In genomic region chr13:104779311-104779710, GRCh38 we compare ENCODE assay signal across 12 cellular contexts.
A peak's percentile ranks its signal among the peaks of the same experiment; 100 is the strongest.
DNase-seq lines count a peak whose midpoint lies in the region; ATAC-seq and TF ChIP-seq lines count a peak whose summit lies in the region.
"Had no signal": no experiment of that assay in that cellular context is flagged by ENCODE, and none has a peak within 500 bp of the region (broad histone marks: within the 10 kb centered on the region; RNA-seq: fewer than 3 reads in every experiment).

No MANE protein-coding gene starts in this region.

- H3K27ac ChIP-seq in HUES48 (ENCODE audit: low read depth, low read length) (peak overlapping the region; percentile 35), RWPE2 (ENCODE audit: poor library complexity, severe bottlenecking) (no peak overlapping the region), A673 (ENCODE audit: low read depth, low read length, poor library complexity, severe bottlenecking) (no peak overlapping the region)

- POLR2A ChIA-PET in A673 (lab: Charles Lee; ENCODE audit: low non-redundant PET): no interaction called here

- no peaks in the 10 kb centered on the region for H3K36me3 ChIP-seq in HUES48 (ENCODE audit: control insufficient read depth, insufficient read depth, low read length)
- H3K36me3 ChIP-seq in RWPE2 (ENCODE audit: low read depth): no peaks in the 10 kb centered on the region
- H3K36me3 ChIP-seq in A673 (ENCODE audit: insufficient read depth, low read length, poor library complexity, severe bottlenecking): no peaks in the 10 kb centered on the region

- H3K27me3 ChIP-seq in HUES48 (ENCODE audit: control insufficient read depth, insufficient read depth, low read length) (no peaks in the 10 kb centered on the region), RWPE2 (ENCODE audit: insufficient read depth, poor library complexity, severe bottlenecking) (no peaks in the 10 kb centered on the region), A673 (replicated peaks; ENCODE audit: insufficient read depth, low read depth, low read length, poor library complexity) (no peaks in the 10 kb centered on the region)

- H3K9ac ChIP-seq in HUES48 (ENCODE audit: low read depth, low read length): no peak overlapping the region

- intact Hi-C loops in A673 (cut with micrococcal nuclease; ENCODE audit: unreplicated experiment): loop anchor here (10.0 kb wide), 1 partner anchor 1755 kb away; the partner anchor contains the start of gene EFNB2

- DNase-seq in RWPE2 (ENCODE audit: low spot score) (no peak), fibroblast of gingiva (ENCODE audit: low read depth) (peak; percentile 3), non-pigmented ciliary epithelial cell (ENCODE audit: low read depth) (peak; percentile 28), A673 (ENCODE audit: low spot score) (no peak)
- DNase-seq: activated effector memory CD4-positive, alpha-beta T cell treated with Interleukin-2 at 50 U/mL for 16 hours; GOT3; left colon; NCI-H1092 treated with DMSO at 0.1 percent for 48 hours; trophoblast cell had no signal

- ATAC-seq in RWPE2 (ENCODE audit: low read depth) (peak; percentile 58; the same call in 1 of the 3 replicates), GM19455 (IDR thresholded peaks at IDR 0.05; ENCODE audit: unreplicated experiment) (no peak), GM21367 (IDR thresholded peaks at IDR 0.05; ENCODE audit: unreplicated experiment) (no peak)
- ATAC-seq: left colon had no signal

- CTCF ChIA-PET in A673 (lab: Charles Lee): no interaction called here

- H3K4me1 ChIP-seq in HUES48 (ENCODE audit: control insufficient read depth, insufficient read depth, low read length): peaks cover 17% of the 10 kb centered on the region
- no peaks in the 10 kb centered on the region for H3K4me1 ChIP-seq in RWPE2 (ENCODE audit: insufficient read depth, poor library complexity, severe bottlenecking)
- H3K4me1 ChIP-seq in A673 (ENCODE audit: insufficient read depth, low read length, poor library complexity, severe bottlenecking): no peaks in the 10 kb centered on the region

- no peaks in the 10 kb centered on the region for H3K9me3 ChIP-seq in HUES48 (ENCODE audit: control insufficient read depth, insufficient read depth, low read length)
- no peaks in the 10 kb centered on the region for H3K9me3 ChIP-seq in RWPE2 (ENCODE audit: severe bottlenecking)
- no peaks in the 10 kb centered on the region for H3K9me3 ChIP-seq in A673 (ENCODE audit: low read depth, low read length, poor library complexity, severe bottlenecking)

- TF ChIP-seq CTCF in RWPE2 (IDR thresholded peaks at IDR 0.05; ENCODE audit: poor library complexity, severe bottlenecking) (no peak), A673 (conservative IDR thresholded peaks at IDR 0.05; ENCODE audit: low read depth, low read length) (no peak)

- no TSS peak for BruUV-seq in A673 (replicated peaks; lab: Mats Ljungman, UMichigan)

- H3K4me3 ChIP-seq in HUES48 (ENCODE audit: low read depth, low read length) (no peak overlapping the region; the same call in 1 of the 2 replicates), RWPE2 (ENCODE audit: severe bottlenecking) (no peak overlapping the region), A673 (ENCODE audit: low read depth, low read length, poor library complexity, severe bottlenecking) (no peak overlapping the region)

Comparison
In these comparisons a context has a peak if more than half of its experiments do, and no peak if none do; other contexts are left out.
1. DNase-seq: peak in fibroblast of gingiva (single experiment) and non-pigmented ciliary epithelial cell (single experiment); none in RWPE2 (single experiment) and A673 (single experiment).